8 cellular contexts compared by ENCODE assay signal in the genomic region with DNA sequence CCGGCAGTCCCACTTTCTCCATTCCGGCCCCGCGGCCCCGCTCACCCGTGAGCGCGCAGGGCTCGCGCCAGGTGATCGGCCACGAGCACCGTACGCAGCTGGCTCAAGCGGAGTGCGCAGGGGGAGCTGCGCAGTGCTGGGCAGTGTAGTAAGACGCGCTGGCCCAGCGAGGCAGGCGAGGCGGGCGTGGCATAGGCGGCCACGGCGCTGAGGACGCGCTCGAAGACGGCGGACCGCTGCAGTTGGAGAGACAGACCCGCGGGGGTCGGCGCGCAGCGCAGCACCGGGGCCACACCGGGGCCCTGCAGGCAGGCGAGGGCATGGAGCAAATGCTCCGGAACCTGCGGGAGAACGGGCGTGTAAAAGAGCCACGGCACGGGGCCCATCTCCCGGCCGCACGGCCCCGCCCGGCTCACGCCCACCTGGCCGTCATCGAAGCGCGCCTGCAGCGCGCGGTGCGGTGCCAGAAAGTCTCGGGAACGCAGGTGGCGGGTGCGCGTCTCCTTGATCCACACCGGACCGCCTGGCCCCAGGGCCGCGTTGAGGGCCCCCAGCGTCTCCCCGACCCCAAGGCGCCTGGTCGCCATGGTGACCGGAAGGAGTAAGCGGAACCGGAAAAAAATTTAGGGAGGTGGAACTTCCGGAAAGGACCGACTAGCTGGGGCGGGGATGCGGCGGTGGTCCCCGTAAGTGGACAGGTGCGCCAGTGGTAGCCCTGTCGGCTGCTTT. TPM values are rescaled to one million over a fixed set of nuclear protein-coding genes. Genes with fewer than 3 reads are reported as not detected.
A peak's percentile ranks its signal among the peaks of the same experiment; 100 is the strongest.
DNase-seq lines count a peak whose midpoint lies in the region; ATAC-seq and TF ChIP-seq lines count a peak whose summit lies in the region.

A gene with protein sequence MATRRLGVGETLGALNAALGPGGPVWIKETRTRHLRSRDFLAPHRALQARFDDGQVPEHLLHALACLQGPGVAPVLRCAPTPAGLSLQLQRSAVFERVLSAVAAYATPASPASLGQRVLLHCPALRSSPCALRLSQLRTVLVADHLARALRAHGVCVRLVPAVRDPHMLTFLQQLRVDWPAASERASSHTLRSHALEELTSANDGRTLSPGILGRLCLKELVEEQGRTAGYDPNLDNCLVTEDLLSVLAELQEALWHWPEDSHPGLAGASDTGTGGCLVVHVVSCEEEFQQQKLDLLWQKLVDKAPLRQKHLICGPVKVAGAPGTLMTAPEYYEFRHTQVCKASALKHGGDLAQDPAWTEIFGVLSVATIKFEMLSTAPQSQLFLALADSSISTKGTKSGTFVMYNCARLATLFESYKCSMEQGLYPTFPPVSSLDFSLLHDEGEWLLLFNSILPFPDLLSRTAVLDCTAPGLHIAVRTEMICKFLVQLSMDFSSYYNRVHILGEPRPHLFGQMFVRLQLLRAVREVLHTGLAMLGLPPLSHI (minus strand): TSS at position 603 of the 729 bp plus-strand sequence. CDS start 16 bp downstream, at position 587.

- H3K4me3 ChIP-seq in neutrophil (ENCODE audit: low read depth in 1 of 2, low read length in 1 of 2) (peak within 1 kb of the TSS; percentile 97 to 99), uterus (peak within 1 kb of the TSS; percentile 56 to 78)

- peaks cover 46 to 50% of the 10 kb centered on the region in 2 experiments for H3K4me1 ChIP-seq in neutrophil (ENCODE audit: control insufficient read depth in 1 of 2, insufficient read depth in 1 of 2, low read depth in 1 of 2, low read length in 1 of 2)
- H3K4me1 ChIP-seq in uterus: peaks cover 0 to 14% of the 10 kb centered on the region in 2 donors

- H3K4me3 Mint-ChIP-seq in activated naive CD8-positive, alpha-beta T cell treated with anti-CD3 and anti-CD28 coated beads for 36 hours: peak within 1 kb of the TSS; percentile 94
- peak within 1 kb of the TSS; percentile 91 for H3K4me3 Mint-ChIP-seq in glutamatergic neuron (ENCODE audit: unreplicated experiment)

- H3K36me3 Mint-ChIP-seq in activated naive CD8-positive, alpha-beta T cell treated with anti-CD3 and anti-CD28 coated beads for 36 hours: peaks cover 17% of the 10 kb centered on the region
- H3K36me3 Mint-ChIP-seq in glutamatergic neuron (ENCODE audit: unreplicated experiment): no peaks in the 10 kb centered on the region

- TF ChIP-seq POLR2A in uterus (IDR thresholded peaks at IDR 0.05): peak; percentile 4 to 52

- H3K27me3 ChIP-seq in neutrophil: no peaks in the 10 kb centered on the region
- H3K27me3 ChIP-seq in uterus: no peaks in the 10 kb centered on the region

- ATAC-seq in GM19452 (IDR thresholded peaks at IDR 0.05; ENCODE audit: unreplicated experiment): no peak

- H3K9me3 ChIP-seq in neutrophil (no peaks in the 10 kb centered on the region), uterus (no peaks in the 10 kb centered on the region)

- TF ChIP-seq CTCF in glutamatergic neuron (IDR thresholded peaks at IDR 0.05; ENCODE audit: partially characterized antibody, unreplicated experiment) (no peak), neutrophil (IDR thresholded peaks at IDR 0.05) (no peak), uterus (IDR thresholded peaks at IDR 0.05) (peak in 1 of 4 experiments; percentile 18)

- peak within 1 kb of the TSS; percentile 78 for H3K27ac Mint-ChIP-seq in activated naive CD8-positive, alpha-beta T cell treated with anti-CD3 and anti-CD28 coated beads for 36 hours
- peak within 1 kb of the TSS; percentile 78 for H3K27ac Mint-ChIP-seq in glutamatergic neuron (ENCODE audit: unreplicated experiment)

- peak; percentile 63 for DNase-seq in Daoy (ENCODE audit: low read depth)
- DNase-seq in LHCN-M2 (ENCODE audit: low read depth): peak; percentile 55
- peak; percentile 64 for DNase-seq in SKM-1 treated with dmso at 0.1 percent for 144 hours (lab: John Stamatoyannopoulos, UW; ENCODE audit: unreplicated experiment)
- DNase-seq in activated naive CD8-positive, alpha-beta T cell treated with anti-CD3 and anti-CD28 coated beads for 36 hours: peak; percentile 75
- DNase-seq in glutamatergic neuron: peak; percentile 68
- peak; percentile 61 to 62 for DNase-seq in uterus

- peaks cover 23% of the 10 kb centered on the region for H3K36me3 ChIP-seq in neutrophil
- H3K36me3 ChIP-seq in uterus: no peaks in the 10 kb centered on the region

- peaks cover 3% of the 10 kb centered on the region for H3K27me3 Mint-ChIP-seq in activated naive CD8-positive, alpha-beta T cell treated with anti-CD3 and anti-CD28 coated beads for 36 hours
- peaks cover 18% of the 10 kb centered on the region for H3K27me3 Mint-ChIP-seq in glutamatergic neuron (ENCODE audit: unreplicated experiment)

- no peaks in the 10 kb centered on the region for H3K9me3 Mint-ChIP-seq in activated naive CD8-positive, alpha-beta T cell treated with anti-CD3 and anti-CD28 coated beads for 36 hours
- H3K9me3 Mint-ChIP-seq in glutamatergic neuron (ENCODE audit: unreplicated experiment): peaks cover 11% of the 10 kb centered on the region

- intact Hi-C loops in uterus (cut with DNase I; ENCODE audit: low total_unique reads): no loop called here

- peaks cover 19% of the 10 kb centered on the region for H3K4me1 Mint-ChIP-seq in activated naive CD8-positive, alpha-beta T cell treated with anti-CD3 and anti-CD28 coated beads for 36 hours
- peaks cover 6% of the 10 kb centered on the region for H3K4me1 Mint-ChIP-seq in glutamatergic neuron (ENCODE audit: low read depth, unreplicated experiment)

- H3K27ac ChIP-seq in neutrophil: peak within 1 kb of the TSS; percentile 99
- H3K27ac ChIP-seq in uterus: peak within 1 kb of the TSS; percentile 75 to 76

RNA-seq across cellular contexts. Expression of the gene that starts here (rescaled TPM):
- total RNA-seq in Daoy (2014; rRNA removed; shearing (Covaris generic)): 36.2 and 47.6 TPM in 2 replicates
- total RNA-seq in LHCN-M2 (2014; rRNA removed) (42.5 and 45.7 TPM in 2 replicates), glutamatergic neuron (ENCODE audit: unreplicated experiment) (26.3 TPM), uterus (10 to 100 TPM; 13.8 to 93.0 (median 27.7) TPM)
- 35.2 TPM for polyA plus RNA-seq in LHCN-M2 (2012)
- total RNA-seq in activated naive CD8-positive, alpha-beta T cell treated with anti-CD3 and anti-CD28 coated beads for 36 hours: 10 to 100 TPM; 22.3 to 24.7 TPM
